Comparison of ENCODE assay signal across 16 cellular contexts in genomic region chr1:99465176-99465900, GRCh38.
A peak's percentile ranks its signal among the peaks of the same experiment; 100 is the strongest.
DNase-seq lines count a peak whose midpoint lies in the region; ATAC-seq lines count a peak whose summit lies in the region.
"Had no signal": no experiment of that assay in that cellular context is flagged by ENCODE, and none has a peak within 500 bp of the region (broad histone marks: within the 10 kb centered on the region; RNA-seq: fewer than 3 reads in every experiment).

No MANE protein-coding gene starts in this region.

- no peak overlapping the region for H3K4me2 ChIP-seq in neuronal stem cell (ENCODE audit: insufficient read depth, low read length, poor library complexity, severe bottlenecking)
- H3K4me2 ChIP-seq: neural progenitor cell, PC-9 had no signal

- no peak overlapping the region for H2BK5ac ChIP-seq in neuronal stem cell (ENCODE audit: low read length)

- no peaks in the 10 kb centered on the region for H3K9me3 ChIP-seq in SJSA1 (replicated peaks)
- no peaks in the 10 kb centered on the region for H3K9me3 ChIP-seq in neuronal stem cell (replicated peaks in 1 of 2; ENCODE audit: control insufficient read depth in 2 of 2, insufficient read depth in 1 of 2, low read depth in 1 of 2, low read length in 2 of 2)

- H3K14ac ChIP-seq in neuronal stem cell (ENCODE audit: low read length), result no peak overlapping the region

- 0 out of 2 replicates have a peak overlapping the region, but pooled peaks have one; percentile 1 for H3K27ac ChIP-seq in SJSA1
- H3K27ac ChIP-seq in neuronal stem cell (replicated peaks; ENCODE audit: low read length), result no peak overlapping the region
- H3K27ac ChIP-seq: 22Rv1, neural progenitor cell, PC-9 had no signal

- no peak overlapping the region for H3K9ac ChIP-seq in neuronal stem cell (ENCODE audit: low read depth, low read length, poor library complexity)
- H3K9ac ChIP-seq: neural progenitor cell had no signal

- H2AFZ ChIP-seq in neuronal stem cell (ENCODE audit: low read length), result no peak overlapping the region
- H2AFZ ChIP-seq: neural progenitor cell, PC-9 had no signal

- no peak overlapping the region for H2BK15ac ChIP-seq in neuronal stem cell (ENCODE audit: low read length)

- H3K4me1 ChIP-seq in SJSA1 (replicated peaks) (peaks cover 10% of the 10 kb centered on the region), neuronal stem cell (ENCODE audit: control insufficient read depth in 2 of 2, insufficient read depth in 1 of 2, low read depth in 1 of 2, low read length in 2 of 2) (peaks cover 0 to 3% of the 10 kb centered on the region in 2 donors)
- H3K4me1 ChIP-seq: neural progenitor cell had no signal

- H3K23ac ChIP-seq in neuronal stem cell (ENCODE audit: low read depth, low read length, poor library complexity), result no peak overlapping the region

- no peak overlapping the region for H3K4me3 ChIP-seq in SJSA1
- H3K4me3 ChIP-seq in neuronal stem cell (ENCODE audit: low read length in 2 of 2), result no peak overlapping the region
- H3K4me3 ChIP-seq: neural progenitor cell, PC-9 had no signal

- H2AK5ac ChIP-seq in neuronal stem cell (ENCODE audit: low read depth, low read length), result no peak overlapping the region

- H4K91ac ChIP-seq in neuronal stem cell (ENCODE audit: low read depth, low read length, poor library complexity), result no peak overlapping the region

- H3K27me3 ChIP-seq in SJSA1 (replicated peaks) (no peaks in the 10 kb centered on the region), neuronal stem cell (ENCODE audit: control insufficient read depth in 3 of 3, insufficient read depth in 3 of 3, low read depth in 1 of 3, low read length in 3 of 3) (no peaks in the 10 kb centered on the region)
- H3K27me3 ChIP-seq: neural progenitor cell had no signal

- H2BK12ac ChIP-seq in neuronal stem cell (ENCODE audit: low read length), result no peak overlapping the region

- no peak overlapping the region for H3K18ac ChIP-seq in neuronal stem cell (ENCODE audit: low read length)

- intact Hi-C loops in Right ventricle myocardium inferior (cut with DNase I), result no loop called here

- no CpG with 5 or more reads among the region's 3 CpGs for WGBS in neuronal stem cell (ENCODE audit: extremely low coverage in 2 of 2, insufficient read length in 2 of 2, insufficient replicate concordance in 1 of 2), 2 donors

- DNase-seq in DMS53 (lab: John Stamatoyannopoulos, UW), result peak; percentile 16
- DNase-seq in DMS53 treated with DMSO at 0.1 percent for 48 hours (lab: John Stamatoyannopoulos, UW; ENCODE audit: unreplicated experiment), result no peak
- peak in 1 of 2 experiments; percentile 35 for DNase-seq in SJSA1 (ENCODE audit: low read depth in 1 of 2, low spot score in 2 of 2)
- peak; percentile 81 for DNase-seq in fibroblast of gingiva (ENCODE audit: low read depth)
- DNase-seq in stromal cell of bone marrow (ENCODE audit: low read depth), result peak; percentile 78
- no peak for DNase-seq in Right ventricle myocardium inferior (ENCODE audit: missing footprints)
- DNase-seq in neuronal stem cell (ENCODE audit: low spot score), result no peak
- DNase-seq: activated T-cell treated with anti-CD3 and anti-CD28 coated beads for 4 hours; DMS79; kidney; NCI-H1694; stimulated activated naive CD4-positive, alpha-beta T cell had no signal

- H3K36me3 ChIP-seq in SJSA1, result no peaks in the 10 kb centered on the region
- no peaks in the 10 kb centered on the region for H3K36me3 ChIP-seq in neuronal stem cell (replicated peaks in 1 of 2; ENCODE audit: control insufficient read depth in 2 of 2, insufficient read depth in 2 of 2, low read length in 2 of 2)
- H3K36me3 ChIP-seq: neural progenitor cell had no signal

- H3K4ac ChIP-seq in neuronal stem cell (ENCODE audit: low read length), result no peak overlapping the region

- H2BK120ac ChIP-seq in neuronal stem cell (ENCODE audit: low read depth, low read length), result no peak overlapping the region

- ATAC-seq in GM21529 (IDR thresholded peaks at IDR 0.05; ENCODE audit: unreplicated experiment) (no peak), Right ventricle myocardium inferior (no peak)

- H4K8ac ChIP-seq in neuronal stem cell (ENCODE audit: low read depth, low read length), result no peak overlapping the region

- H3K79me1 ChIP-seq in neuronal stem cell (ENCODE audit: low read depth, low read length), result no peaks in the 10 kb centered on the region

Comparison
In these comparisons a context has a peak if more than half of its experiments do, and no peak if none do; other contexts are left out.
1. DNase-seq: peak in DMS53 (single experiment), fibroblast of gingiva (single experiment) and stromal cell of bone marrow (single experiment); none in DMS53 treated with DMSO at 0.1 percent for 48 hours (single experiment), Right ventricle myocardium inferior (single experiment) and neuronal stem cell (single experiment).